12 cellular contexts compared by ENCODE assay signal in genomic region chr7:27106906-27107250, GRCh38. TPM values are rescaled to one million over a fixed set of nuclear protein-coding genes. Genes with fewer than 3 reads are reported as not detected.
DNase-seq lines count a peak whose midpoint lies in the region; ATAC-seq and TF ChIP-seq lines count a peak whose summit lies in the region.
"Had no signal": no experiment of that assay in that cellular context is flagged by ENCODE, and none has a peak within 500 bp of the region (broad histone marks: within the 10 kb centered on the region; RNA-seq: fewer than 3 reads in every experiment).

No MANE protein-coding gene starts in this region.

- DNase-seq in left ventricle myocardium inferior (no peak), left ventricle myocardium superior (no peak), hepatocyte (ENCODE audit: low spot score) (no peak), neuronal stem cell (ENCODE audit: low spot score) (no peak), uterus (no peak), MV-4-11 (lab: John Stamatoyannopoulos, UW) (no peak)
- DNase-seq: NCI-H2081, tibial artery had no signal

- peaks cover 4% of the 10 kb centered on the region for H3K79me2 ChIP-seq in hepatocyte

- H3K4me2 ChIP-seq in hepatocyte = peak overlapping the region; percentile 68
- H3K4me2 ChIP-seq in neuronal stem cell (ENCODE audit: insufficient read depth, low read length, poor library complexity, severe bottlenecking) = no peak overlapping the region
- H3K4me2 ChIP-seq: A549 had no signal

- no peak overlapping the region for H2BK5ac ChIP-seq in neuronal stem cell (ENCODE audit: low read length)

- no peak overlapping the region for H3K14ac ChIP-seq in neuronal stem cell (ENCODE audit: low read length)

- no peak overlapping the region for H4K91ac ChIP-seq in neuronal stem cell (ENCODE audit: low read depth, low read length, poor library complexity)

- 33% methylated on average over 15 of the region's 15 CpGs for WGBS in hepatocyte (ENCODE audit: low lambda C conversion rate, missing lambda C conversion rate)
- WGBS in neuronal stem cell (ENCODE audit: extremely low coverage in 2 of 2, insufficient read length in 2 of 2, insufficient replicate concordance in 1 of 2), 2 donors = no CpG with 5 or more reads among the region's 15 CpGs

- H2BK15ac ChIP-seq in neuronal stem cell (ENCODE audit: low read length) = no peak overlapping the region

- H3K9me2 ChIP-seq in hepatocyte (replicated peaks; ENCODE audit: insufficient read depth) = no peaks in the 10 kb centered on the region

- no peak overlapping the region for H3K9ac ChIP-seq in neuronal stem cell (ENCODE audit: low read depth, low read length, poor library complexity)

- intact Hi-C loops in left ventricle myocardium inferior (cut with micrococcal nuclease) = no loop called here
- intact Hi-C loops in left ventricle myocardium superior (cut with micrococcal nuclease) = no loop called here
- intact Hi-C loops in uterus (cut with DNase I; ENCODE audit: low total_unique reads) = no loop called here

- H2BK120ac ChIP-seq in neuronal stem cell (ENCODE audit: low read depth, low read length) = no peak overlapping the region

- H4K8ac ChIP-seq in neuronal stem cell (ENCODE audit: low read depth, low read length) = no peak overlapping the region

- H3K36me3 ChIP-seq in left ventricle myocardium inferior = no peaks in the 10 kb centered on the region
- no peaks in the 10 kb centered on the region for H3K36me3 ChIP-seq in hepatocyte (replicated peaks; ENCODE audit: insufficient read depth, low read depth)
- no peaks in the 10 kb centered on the region for H3K36me3 ChIP-seq in neuronal stem cell (replicated peaks in 1 of 2; ENCODE audit: control insufficient read depth in 2 of 2, insufficient read depth in 2 of 2, low read length in 2 of 2)
- no peaks in the 10 kb centered on the region for H3K36me3 ChIP-seq in uterus

- no peaks in the 10 kb centered on the region for H3K9me3 ChIP-seq in left ventricle myocardium inferior (replicated peaks)
- no peaks in the 10 kb centered on the region for H3K9me3 ChIP-seq in hepatocyte (ENCODE audit: low read depth)
- peaks cover 3 to 4% of the 10 kb centered on the region in 2 donors for H3K9me3 ChIP-seq in neuronal stem cell (replicated peaks in 1 of 2; ENCODE audit: control insufficient read depth in 2 of 2, insufficient read depth in 1 of 2, low read depth in 1 of 2, low read length in 2 of 2)
- H3K9me3 ChIP-seq in uterus = no peaks in the 10 kb centered on the region
- H3K9me3 ChIP-seq: A549, tibial artery had no signal

- H3K79me1 ChIP-seq in neuronal stem cell (ENCODE audit: low read depth, low read length) = no peaks in the 10 kb centered on the region

- peaks cover 100% of the 10 kb centered on the region for H3K27me3 ChIP-seq in left ventricle myocardium inferior (ENCODE audit: low read depth)
- H3K27me3 ChIP-seq in hepatocyte = peaks cover 92% of the 10 kb centered on the region
- peaks cover 72 to 99% (median 97%) of the 10 kb centered on the region in 3 experiments for H3K27me3 ChIP-seq in neuronal stem cell (ENCODE audit: control insufficient read depth in 3 of 3, insufficient read depth in 3 of 3, low read depth in 1 of 3, low read length in 3 of 3)
- no peaks in the 10 kb centered on the region for H3K27me3 ChIP-seq in uterus
- H3K27me3 ChIP-seq: tibial artery had no signal

- H3K18ac ChIP-seq in neuronal stem cell (ENCODE audit: low read length) = peak overlapping the region; percentile 32

- peak overlapping the region; percentile 73 for H3K27ac ChIP-seq in left ventricle myocardium inferior (replicated peaks)
- H3K27ac ChIP-seq in hepatocyte = no peak overlapping the region
- H3K27ac ChIP-seq in neuronal stem cell (replicated peaks; ENCODE audit: low read length) = no peak overlapping the region
- H3K27ac ChIP-seq in uterus = peak overlapping the region; percentile 44 to 71
- H3K27ac ChIP-seq: A549 had no signal

- TF ChIP-seq POLR2A in uterus (IDR thresholded peaks at IDR 0.05) = no peak

- H2BK12ac ChIP-seq in neuronal stem cell (ENCODE audit: low read length) = no peak overlapping the region

- H3K4me1 ChIP-seq in left ventricle myocardium inferior = peaks cover 22% of the 10 kb centered on the region
- peaks cover 17% of the 10 kb centered on the region for H3K4me1 ChIP-seq in hepatocyte (ENCODE audit: insufficient read depth)
- no peaks in the 10 kb centered on the region for H3K4me1 ChIP-seq in neuronal stem cell (ENCODE audit: control insufficient read depth in 2 of 2, insufficient read depth in 1 of 2, low read depth in 1 of 2, low read length in 2 of 2)
- H3K4me1 ChIP-seq in uterus = peaks cover 3 to 7% of the 10 kb centered on the region in 2 donors

- no peak overlapping the region for H3K23ac ChIP-seq in neuronal stem cell (ENCODE audit: low read depth, low read length, poor library complexity)

- ATAC-seq in left ventricle myocardium superior (no peak), GM21423 (IDR thresholded peaks at IDR 0.05; ENCODE audit: unreplicated experiment) (no peak), HG03460 (IDR thresholded peaks at IDR 0.05; ENCODE audit: unreplicated experiment) (no peak)
- ATAC-seq: A549; activated naive CD4-positive, alpha-beta T cell treated with anti-CD3 and anti-CD28 coated beads, Interleukin-2, amount 50 U/mL, for 72 hours had no signal

- TF ChIP-seq CTCF in left ventricle myocardium inferior (IDR thresholded peaks at IDR 0.05; ENCODE audit: borderline replicate concordance) = no peak
- no peak for TF ChIP-seq CTCF in hepatocyte (IDR thresholded peaks at IDR 0.05; ENCODE audit: poor library complexity)
- no peak for TF ChIP-seq CTCF in uterus (IDR thresholded peaks at IDR 0.05)

- H2AFZ ChIP-seq in hepatocyte (no peak overlapping the region), neuronal stem cell (ENCODE audit: low read length) (peak overlapping the region; percentile 75)

- H2AK5ac ChIP-seq in neuronal stem cell (ENCODE audit: low read depth, low read length) = no peak overlapping the region

- H3K4me3 ChIP-seq in left ventricle myocardium inferior (peak overlapping the region; percentile 50), hepatocyte (no peak overlapping the region), neuronal stem cell (ENCODE audit: low read length in 2 of 2) (no peak overlapping the region), uterus (peak overlapping the region in 1 of 2 donors; percentile 27)
- H3K4me3 ChIP-seq: A549 had no signal

- no peak overlapping the region for H3K4ac ChIP-seq in neuronal stem cell (ENCODE audit: low read length)

- peaks cover 4% of the 10 kb centered on the region for H4K20me1 ChIP-seq in hepatocyte (ENCODE audit: insufficient read depth, poor library complexity, severe bottlenecking)

RNA-seq across cellular contexts. Expression of gene HOXA2, which starts 4.4 kb away (rescaled TPM):
- total RNA-seq in left ventricle myocardium inferior (not detected), left ventricle myocardium superior (0.12 TPM), hepatocyte (0.36 TPM in 1 of 2 replicates, not detected in the other), uterus (1 to 10 TPM in 2 of 4 donors, not detected in 2; 1.8 to 6.5 TPM)
- polyA plus RNA-seq in hepatocyte = 0.07 and 0.81 TPM in 2 replicates
- polyA plus RNA-seq in neuronal stem cell (2013, experiment 1 of 2) = 0.04 TPM
- not detected for polyA plus RNA-seq in neuronal stem cell (2013, experiment 2 of 2)
- total RNA-seq: activated naive CD4-positive, alpha-beta T cell treated with anti-CD3 and anti-CD28 coated beads, Interleukin-2, amount 50 U/mL, for 72 hours had no signal

RNA-seq across cellular contexts. Expression of gene HOXA1, which starts 11.1 kb away (rescaled TPM):
- total RNA-seq in left ventricle myocardium inferior = not detected
- total RNA-seq in left ventricle myocardium superior = not detected
- total RNA-seq in hepatocyte = 0.12 and 0.30 TPM in 2 replicates
- 0.25 and 0.77 TPM in 2 replicates for polyA plus RNA-seq in hepatocyte
- not detected for polyA plus RNA-seq in neuronal stem cell (2013, experiment 1 of 2)
- not detected for polyA plus RNA-seq in neuronal stem cell (2013, experiment 2 of 2)
- 1 to 10 TPM in 3 of 4 donors, under 1 TPM in 1; 0.28 to 2.0 (median 1.5) TPM for total RNA-seq in uterus

RNA-seq across cellular contexts. Expression of gene HOXA4, which starts 23.7 kb away (rescaled TPM):
- total RNA-seq in left ventricle myocardium inferior (not detected), left ventricle myocardium superior (0.15 TPM), hepatocyte (1.3 and 1.4 TPM in 2 replicates), uterus (1 to 10 TPM in 1 of 4 donors, under 1 TPM in 2, not detected in 1; 0.14 to 7.7 (median 0.26) TPM)
- polyA plus RNA-seq in hepatocyte = 0.69 and 0.96 TPM in 2 replicates
- not detected for polyA plus RNA-seq in neuronal stem cell (2013, experiment 1 of 2)
- not detected for polyA plus RNA-seq in neuronal stem cell (2013, experiment 2 of 2)

RNA-seq across cellular contexts. Expression of gene HOXA5, which starts 36.6 kb away (rescaled TPM):
- not detected for total RNA-seq in left ventricle myocardium inferior
- total RNA-seq in left ventricle myocardium superior = not detected
- total RNA-seq in hepatocyte = 0.08 and 0.70 TPM in 2 replicates
- polyA plus RNA-seq in hepatocyte = 0.41 and 0.92 TPM in 2 replicates
- not detected for polyA plus RNA-seq in neuronal stem cell (2013, experiment 1 of 2)
- polyA plus RNA-seq in neuronal stem cell (2013, experiment 2 of 2) = not detected
- 10 to 100 TPM; 10.7 to 61.0 (median 18.9) TPM for total RNA-seq in uterus
- total RNA-seq: activated naive CD4-positive, alpha-beta T cell treated with anti-CD3 and anti-CD28 coated beads, Interleukin-2, amount 50 U/mL, for 72 hours had no signal

RNA-seq across cellular contexts. Expression of gene HOXA6, which starts 40.7 kb away (rescaled TPM):
- total RNA-seq in left ventricle myocardium inferior (not detected), left ventricle myocardium superior (not detected), hepatocyte (not detected in 2 replicates), uterus (10 to 100 TPM in 3 of 4 donors, 1 to 10 TPM in 1; 1.8 to 19.1 (median 15.4) TPM)
- polyA plus RNA-seq in hepatocyte = 0.16 and 0.23 TPM in 2 replicates
- polyA plus RNA-seq in neuronal stem cell (2013, experiment 1 of 2) = not detected
- polyA plus RNA-seq in neuronal stem cell (2013, experiment 2 of 2) = not detected

Comparison
In these comparisons a context has a peak if more than half of its experiments do, and no peak if none do; other contexts are left out.
1. H3K27ac ChIP-seq: peak in left ventricle myocardium inferior (single experiment) and uterus (2 of 2); none in hepatocyte (single experiment) and neuronal stem cell (single experiment).